In the genomic region with DNA sequence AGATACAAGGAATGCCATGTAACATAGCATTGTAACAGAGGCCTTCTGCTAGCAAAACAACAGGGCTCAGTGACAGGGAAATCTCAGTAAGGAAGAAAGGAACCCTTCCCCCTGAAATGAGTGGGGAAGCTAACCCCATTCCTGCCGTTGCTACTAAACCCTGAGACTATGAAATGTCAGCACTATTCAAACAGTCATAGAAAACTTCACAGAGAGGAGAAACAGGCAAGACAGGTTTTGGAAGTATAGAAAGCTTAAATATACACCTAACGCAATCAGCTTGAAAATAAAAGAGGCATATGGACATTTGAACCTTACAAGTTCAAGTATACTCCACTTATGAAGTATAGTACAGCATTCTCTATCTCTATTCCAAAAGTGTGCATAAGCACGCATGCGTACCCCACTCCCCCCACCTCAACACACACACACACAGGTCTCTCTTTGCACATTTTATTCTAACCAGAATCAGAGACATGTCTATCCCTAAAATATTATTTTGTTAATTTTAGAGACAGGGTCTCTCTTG, we compare ENCODE assay signal across 24 cellular contexts. TPM values are rescaled to one million over a fixed set of nuclear protein-coding genes. Genes with fewer than 3 reads are reported as not detected.
A peak's percentile ranks its signal among the peaks of the same experiment; 100 is the strongest.
DNase-seq lines count a peak whose midpoint lies in the region; ATAC-seq, FAIRE-seq and TF ChIP-seq lines count a peak whose summit lies in the region.
"Had no signal": no experiment of that assay in that cellular context is flagged by ENCODE, and none has a peak within 500 bp of the region (broad histone marks: within the 10 kb centered on the region; RNA-seq: fewer than 3 reads in every experiment).

No MANE protein-coding gene starts in this region.

- no peak for TF ChIP-seq CTCF in LNCaP clone FGC (IDR thresholded peaks at IDR 0.05; ENCODE audit: control insufficient read depth, extremely low read depth, insufficient read depth)
- no peak for TF ChIP-seq CTCF in bronchial epithelial cell (IDR thresholded peaks at IDR 0.05; ENCODE audit: insufficient read depth, low read length, severe bottlenecking)
- no peak for TF ChIP-seq CTCF in left lung (IDR thresholded peaks at IDR 0.05)
- no peak for TF ChIP-seq CTCF in WERI-Rb-1 (IDR thresholded peaks at IDR 0.05; ENCODE audit: low read depth, low read length)

- no peak overlapping the region for H3K4me3 Mint-ChIP-seq in stimulated activated naive CD8-positive, alpha-beta T cell treated with anti-CD3 and anti-CD28 coated beads, Interleukin-15, amount 100 ng/mL, for 72 hours
- H3K4me3 Mint-ChIP-seq: IgD-negative memory B cell had no signal

- peaks cover 4 to 8% of the 10 kb centered on the region in 2 donors for H3K9me3 Mint-ChIP-seq in stimulated activated naive CD8-positive, alpha-beta T cell treated with anti-CD3 and anti-CD28 coated beads, Interleukin-15, amount 100 ng/mL, for 72 hours

- H3K9me3 ChIP-seq in left lung (peaks cover 0 to 6% of the 10 kb centered on the region in 2 donors), WERI-Rb-1 (ENCODE audit: severe bottlenecking) (no peaks in the 10 kb centered on the region)

- no peaks in the 10 kb centered on the region for H3K4me1 Mint-ChIP-seq in stimulated activated naive CD8-positive, alpha-beta T cell treated with anti-CD3 and anti-CD28 coated beads, Interleukin-15, amount 100 ng/mL, for 72 hours
- H3K4me1 Mint-ChIP-seq: IgD-negative memory B cell had no signal

- no peak overlapping the region for H3K27ac Mint-ChIP-seq in stimulated activated naive CD8-positive, alpha-beta T cell treated with anti-CD3 and anti-CD28 coated beads, Interleukin-15, amount 100 ng/mL, for 72 hours
- H3K27ac Mint-ChIP-seq: IgD-negative memory B cell had no signal

- ATAC-seq in left lung, result peak; percentile 68
- no peak for ATAC-seq in stimulated activated naive CD8-positive, alpha-beta T cell treated with anti-CD3 and anti-CD28 coated beads, Interleukin-15, amount 100 ng/mL, for 72 hours
- ATAC-seq: Panc1, Right ventricle myocardium inferior, SK-N-SH treated with all-trans-retinoic acid at 6 μM for 48 hours had no signal

- DNase-seq in LNCaP clone FGC (ENCODE audit: low read depth) (peak; percentile 56), bronchial epithelial cell (ENCODE audit: low read depth) (peak; percentile 73), left lung (no peak), WERI-Rb-1 (no peak), NOMO-1 treated with dmso at 0.1 percent for 144 hours (lab: John Stamatoyannopoulos, UW; ENCODE audit: unreplicated experiment) (no peak), RKO (ENCODE audit: low spot score) (no peak)
- no peak for DNase-seq in stimulated activated naive CD8-positive, alpha-beta T cell treated with anti-CD3 and anti-CD28 coated beads, Interleukin-15, amount 100 ng/mL, for 72 hours
- DNase-seq: GF-D8, Kasumi-1, NCI-H1105 treated with DMSO at 0.1 percent for 48 hours, NCI-H1694 treated with DMSO at 0.1 percent for 48 hours, NCI-H2171 treated with DMSO at 0.1 percent for 48 hours, NCI-H446 treated with DMSO at 0.1 percent for 48 hours, NCI-H774 had no signal

- peaks cover 26% of the 10 kb centered on the region for H3K27me3 Mint-ChIP-seq in stimulated activated naive CD8-positive, alpha-beta T cell treated with anti-CD3 and anti-CD28 coated beads, Interleukin-15, amount 100 ng/mL, for 72 hours

- intact Hi-C loops in left lung (cut with DNase I), result no loop called here

- H3K27me3 ChIP-seq in bronchial epithelial cell (ENCODE audit: control insufficient read depth, insufficient read depth, low read length) (no peaks in the 10 kb centered on the region), left lung (no peaks in the 10 kb centered on the region), WERI-Rb-1 (ENCODE audit: insufficient read depth, low read depth, severe bottlenecking) (no peaks in the 10 kb centered on the region)

- H3K36me3 ChIP-seq in bronchial epithelial cell (ENCODE audit: control insufficient read depth, insufficient read depth, low read length) (peaks cover 4% of the 10 kb centered on the region), left lung (no peaks in the 10 kb centered on the region), WERI-Rb-1 (no peaks in the 10 kb centered on the region)

- H3K4me1 ChIP-seq in left lung, result peaks cover 0 to 9% of the 10 kb centered on the region in 2 donors

- FAIRE-seq in bronchial epithelial cell (lab: Jason Lieb, UNC), result peak; percentile 93
- FAIRE-seq: GM12891, GM18507, H54, HTR-8/SVneo had no signal

- H3K4me3 ChIP-seq in LNCaP clone FGC (ENCODE audit: low read depth, low read length) (no peak overlapping the region), bronchial epithelial cell (ENCODE audit: low read depth, low read length) (no peak overlapping the region), left lung (no peak overlapping the region), WERI-Rb-1 (ENCODE audit: low read depth, low read length) (no peak overlapping the region)

- H3K27ac ChIP-seq in left lung (peak overlapping the region; percentile 42 to 60), temporal lobe (ENCODE audit: low read depth, low read length) (peak overlapping the region; percentile 8), WERI-Rb-1 (no peak overlapping the region)
- H3K27ac ChIP-seq: C4-2B had no signal

RNA-seq across cellular contexts. Expression of gene FRMD4B, which starts 17.6 kb away (rescaled TPM):
- total RNA-seq in bronchial epithelial cell, result 31.3 and 61.3 TPM in 2 replicates
- total RNA-seq in left lung, result 10 to 100 TPM; 49.0 to 70.6 TPM
- 49.9 TPM for total RNA-seq in temporal lobe

Comparison
In these comparisons a context has a peak if more than half of its experiments do, and no peak if none do; other contexts are left out.
1. DNase-seq: peak in LNCaP clone FGC (single experiment) and bronchial epithelial cell (single experiment); none in left lung (0 of 2), stimulated activated naive CD8-positive, alpha-beta T cell treated with anti-CD3 and anti-CD28 coated beads, Interleukin-15, amount 100 ng/mL, for 72 hours (0 of 2), WERI-Rb-1 (single experiment), NOMO-1 treated with dmso at 0.1 percent for 144 hours (single experiment) and RKO (single experiment).